12 cellular contexts compared by ENCODE assay signal in the genomic region with DNA sequence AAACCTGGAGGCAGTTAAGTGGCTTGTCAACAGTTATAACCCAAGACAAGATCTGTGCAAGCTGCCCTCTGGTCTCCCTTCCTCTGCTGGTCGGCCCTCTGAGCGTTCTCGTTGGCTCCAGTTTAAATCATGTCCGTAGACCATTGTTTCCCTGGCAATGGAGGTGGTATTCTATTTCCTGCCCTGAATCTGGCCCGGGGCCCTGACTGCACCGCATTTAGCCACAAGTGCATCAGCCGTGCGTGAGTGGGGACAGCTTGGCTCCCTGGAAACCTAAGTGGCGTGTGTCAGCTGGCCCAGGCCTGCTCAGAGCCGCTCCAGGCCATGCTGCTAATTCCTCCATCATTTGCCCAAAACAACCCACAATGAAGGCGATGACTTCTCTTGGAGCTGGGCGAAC. TPM values are rescaled to one million over a fixed set of nuclear protein-coding genes. Genes with fewer than 3 reads are reported as not detected.
DNase-seq lines count a peak whose midpoint lies in the region; ATAC-seq and TF ChIP-seq lines count a peak whose summit lies in the region.
"Had no signal": no experiment of that assay in that cellular context is flagged by ENCODE, and none has a peak within 500 bp of the region (broad histone marks: within the 10 kb centered on the region; RNA-seq: fewer than 3 reads in every experiment).

No MANE protein-coding gene starts in this region.

- H3K4me3 ChIP-seq in BE2C (ENCODE audit: low read depth, low read length) = no peak overlapping the region
- H3K4me3 ChIP-seq: SK-N-MC had no signal

- in situ Hi-C loops in ACHN (cut with HindIII; ENCODE audit: low pct_ligation_motif_present, low pct_unique_long_range_greater_than_20kb, low sequenced_read_pairs) = no loop called here

- H3K4me1 ChIP-seq in BE2C = no peaks in the 10 kb centered on the region

- TF ChIP-seq CTCF in BE2C (IDR thresholded peaks at IDR 0.05; ENCODE audit: low read depth, low read length) = no peak

- peak; percentile 31 for DNase-seq in BE2C
- peak; percentile 26 for DNase-seq in NCI-H2029 (lab: John Stamatoyannopoulos, UW)
- DNase-seq in astrocyte of the hippocampus (ENCODE audit: low read depth, low spot score) = peak; percentile 13
- peak; percentile 42 for DNase-seq in medulla oblongata (ENCODE audit: extremely low spot score)
- no peak for DNase-seq in stimulated activated naive CD4-positive, alpha-beta T cell (lab: John Stamatoyannopoulos, UW)
- DNase-seq in ACHN = no peak
- DNase-seq: effector memory CD8-positive, alpha-beta T cell; NCI-H526; stimulated activated CD4-positive, alpha-beta T cell treated with anti-CD3 and anti-CD28 coated beads, Interleukin-1b, Interleukin-23, amount 100 ng/mL, for 48 hours had no signal

- ATAC-seq in HG03521 (IDR thresholded peaks at IDR 0.05; ENCODE audit: unreplicated experiment) = no peak
- ATAC-seq in GM18868 (IDR thresholded peaks at IDR 0.05; ENCODE audit: unreplicated experiment) = no peak
- ATAC-seq: effector memory CD8-positive, alpha-beta T cell had no signal

- no peaks in the 10 kb centered on the region for H3K9me3 ChIP-seq in BE2C

- no peaks in the 10 kb centered on the region for H3K36me3 ChIP-seq in BE2C

- H3K27me3 ChIP-seq in BE2C = peaks cover 23% of the 10 kb centered on the region

RNA-seq across cellular contexts. Expression of a gene that starts 15.0 kb away (rescaled TPM):
- 1.2 TPM for polyA plus RNA-seq in BE2C (2012; ENCODE audit: insufficient read depth, insufficient read length, low read depth)

Comparison
In these comparisons a context has a peak if more than half of its experiments do, and no peak if none do; other contexts are left out.
1. DNase-seq: peak in BE2C (single experiment), NCI-H2029 (single experiment), astrocyte of the hippocampus (single experiment) and medulla oblongata (single experiment); none in stimulated activated naive CD4-positive, alpha-beta T cell (0 of 6) and ACHN (single experiment).